In the genomic region with DNA sequence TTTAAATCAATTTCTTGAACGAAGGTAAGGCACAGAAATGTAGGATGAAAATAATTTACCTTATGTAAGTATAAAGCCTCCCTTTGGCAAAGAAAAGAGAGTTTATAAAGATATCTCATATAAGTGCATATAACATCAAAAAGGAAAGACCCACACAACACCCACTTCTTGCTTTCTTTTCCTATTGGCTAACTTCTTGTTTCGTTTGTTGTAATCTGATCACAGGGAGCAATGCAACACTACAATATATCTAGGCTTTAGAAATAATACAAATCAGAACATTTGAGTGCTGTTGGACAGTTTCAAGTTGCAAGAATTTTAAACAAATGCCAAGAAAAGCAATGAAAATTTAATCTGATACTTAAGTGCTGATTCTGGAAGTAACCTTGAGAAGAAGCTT, we compare ENCODE assay signal across 8 cellular contexts. TPM values are rescaled to one million over a fixed set of nuclear protein-coding genes. Genes with fewer than 3 reads are reported as not detected.
A peak's percentile ranks its signal among the peaks of the same experiment; 100 is the strongest.
DNase-seq lines count a peak whose midpoint lies in the region; ATAC-seq and TF ChIP-seq lines count a peak whose summit lies in the region.

No MANE protein-coding gene starts in this region.

- POLR2A ChIA-PET in naive thymus-derived CD4-positive, alpha-beta T cell (lab: Charles Lee): interaction anchor here (0.6 to 2.7 kb wide), 3 partner anchors 95 to 1770 kb away, joined by 3 to 12 read pairs (median 3); a partner anchor contains a TSS

- H3K4me1 Mint-ChIP-seq in naive thymus-derived CD4-positive, alpha-beta T cell: peaks cover 21 to 43% (median 35%) of the 10 kb centered on the region in 7 donors
- H3K4me1 Mint-ChIP-seq in stimulated activated naive B cell treated with anti-CD40 and anti-IgM and Interleukin-4, amounts not matched to agents 10 μg/mL and 1 μg/mL and 100 μg/mL, for 72 hours: peaks cover 8 to 28% of the 10 kb centered on the region in 2 donors

- no peaks in the 10 kb centered on the region for H3K9me3 ChIP-seq in colonic mucosa
- H3K9me3 ChIP-seq in naive thymus-derived CD4-positive, alpha-beta T cell (ENCODE audit: control insufficient read depth in 2 of 3, low read length in 3 of 3): no peaks in the 10 kb centered on the region

- H3K9ac ChIP-seq in colonic mucosa (ENCODE audit: low read depth in 2 of 2, low read length in 2 of 2): peak overlapping the region in 1 of 2 donors; percentile 92

- H3K4me3 Mint-ChIP-seq in naive thymus-derived CD4-positive, alpha-beta T cell: peak overlapping the region in 9 of 10 donors; percentile 26 to 100 (median 95)
- H3K4me3 Mint-ChIP-seq in stimulated activated naive B cell treated with anti-CD40 and anti-IgM and Interleukin-4, amounts not matched to agents 10 μg/mL and 1 μg/mL and 100 μg/mL, for 72 hours: no peak overlapping the region

- ATAC-seq in naive thymus-derived CD4-positive, alpha-beta T cell: no peak
- no peak for ATAC-seq in stimulated activated naive B cell treated with anti-CD40 and anti-IgM and Interleukin-4, amounts not matched to agents 10 μg/mL and 1 μg/mL and 100 μg/mL, for 72 hours (replicated peaks)

- peaks cover 11% of the 10 kb centered on the region for H3K4me1 ChIP-seq in colonic mucosa
- peaks cover 0 to 8% of the 10 kb centered on the region in 2 donors for H3K4me1 ChIP-seq in naive thymus-derived CD4-positive, alpha-beta T cell (ENCODE audit: control insufficient read depth in 2 of 2, insufficient read depth in 2 of 2, low read length in 2 of 2)

- H3K36me3 ChIP-seq in colonic mucosa: no peaks in the 10 kb centered on the region
- peaks cover 0 to 5% (median 0%) of the 10 kb centered on the region in 3 experiments for H3K36me3 ChIP-seq in naive thymus-derived CD4-positive, alpha-beta T cell (ENCODE audit: control insufficient read depth in 2 of 3, insufficient read depth in 3 of 3, low read length in 3 of 3)

- H3K27me3 ChIP-seq in colonic mucosa: no peaks in the 10 kb centered on the region
- H3K27me3 ChIP-seq in naive thymus-derived CD4-positive, alpha-beta T cell (ENCODE audit: control insufficient read depth in 2 of 2, insufficient read depth in 2 of 2, low read length in 2 of 2): no peaks in the 10 kb centered on the region

- H3K4me3 ChIP-seq in colonic mucosa: peak overlapping the region; percentile 86
- no peak overlapping the region for H3K4me3 ChIP-seq in naive thymus-derived CD4-positive, alpha-beta T cell (ENCODE audit: low read length)

- H3K9me3 Mint-ChIP-seq in naive thymus-derived CD4-positive, alpha-beta T cell: peaks cover 0 to 2% (median 0%) of the 10 kb centered on the region in 11 donors
- no peaks in the 10 kb centered on the region for H3K9me3 Mint-ChIP-seq in stimulated activated naive B cell treated with anti-CD40 and anti-IgM and Interleukin-4, amounts not matched to agents 10 μg/mL and 1 μg/mL and 100 μg/mL, for 72 hours

- H3K36me3 Mint-ChIP-seq in naive thymus-derived CD4-positive, alpha-beta T cell: peaks cover 0 to 4% (median 2%) of the 10 kb centered on the region in 5 donors
- H3K36me3 Mint-ChIP-seq in stimulated activated naive B cell treated with anti-CD40 and anti-IgM and Interleukin-4, amounts not matched to agents 10 μg/mL and 1 μg/mL and 100 μg/mL, for 72 hours: peaks cover 2 to 9% of the 10 kb centered on the region in 2 donors

- DNase-seq in NCI-H526 treated with DMSO at 0.1 percent for 48 hours (lab: John Stamatoyannopoulos, UW) (peak; percentile 11), NCI-H526 (lab: John Stamatoyannopoulos, UW) (no peak), NCI-H748 treated with DMSO at 0.1 percent for 48 hours (lab: John Stamatoyannopoulos, UW) (peak; percentile 14), colonic mucosa (no peak), LoVo (ENCODE audit: low spot score) (no peak), cortex of kidney (lab: John Stamatoyannopoulos, UW) (no peak)
- no peak for DNase-seq in naive thymus-derived CD4-positive, alpha-beta T cell
- DNase-seq in stimulated activated naive B cell treated with anti-CD40 and anti-IgM and Interleukin-4, amounts not matched to agents 10 μg/mL and 1 μg/mL and 100 μg/mL, for 72 hours: no peak

- peaks cover 0 to 20% (median 7%) of the 10 kb centered on the region in 5 donors for H3K27me3 Mint-ChIP-seq in naive thymus-derived CD4-positive, alpha-beta T cell
- no peaks in the 10 kb centered on the region for H3K27me3 Mint-ChIP-seq in stimulated activated naive B cell treated with anti-CD40 and anti-IgM and Interleukin-4, amounts not matched to agents 10 μg/mL and 1 μg/mL and 100 μg/mL, for 72 hours

- intact Hi-C loops in colonic mucosa (cut with DNase I): loop anchor here (2.0 to 5.0 kb wide), 2 partner anchors 54 to 99 kb away; no protein-coding TSS in a partner anchor
- intact Hi-C loops in naive thymus-derived CD4-positive, alpha-beta T cell (cut with micrococcal nuclease): loop anchor here (2.0 to 10.0 kb wide), 12 partner anchors 113 to 1774 kb away; a partner anchor contains a TSS

- no peak for TF ChIP-seq CTCF in colonic mucosa (IDR thresholded peaks at IDR 0.05)

- peak overlapping the region in 3 of 9 donors; percentile 64 to 90 (median 89) for H3K27ac Mint-ChIP-seq in naive thymus-derived CD4-positive, alpha-beta T cell
- no peak overlapping the region for H3K27ac Mint-ChIP-seq in stimulated activated naive B cell treated with anti-CD40 and anti-IgM and Interleukin-4, amounts not matched to agents 10 μg/mL and 1 μg/mL and 100 μg/mL, for 72 hours

- H3K27ac ChIP-seq in colonic mucosa: peak overlapping the region; percentile 98
- no peak overlapping the region for H3K27ac ChIP-seq in naive thymus-derived CD4-positive, alpha-beta T cell (ENCODE audit: low read depth, low read length)

- CTCF ChIA-PET in naive thymus-derived CD4-positive, alpha-beta T cell (lab: Charles Lee): interaction anchor here (0.7 to 1.2 kb wide), 2 partner anchors 98 to 121 kb away, joined by 3 to 4 read pairs; no protein-coding TSS in a partner anchor

RNA-seq across cellular contexts. Expression of a gene that starts 1.3 kb away (rescaled TPM):
- 10 to 100 TPM in 1 of 2 donors, 1 to 10 TPM in 1; 9.8 to 21.8 TPM for total RNA-seq in colonic mucosa
- total RNA-seq in naive thymus-derived CD4-positive, alpha-beta T cell: 1 to 10 TPM in 3 of 5 experiments, under 1 TPM in 2; 0.70 to 8.6 (median 1.1) TPM
- 1 to 10 TPM in 1 of 2 donors, under 1 TPM in 1; 0.35 to 1.1 TPM for polyA plus RNA-seq in naive thymus-derived CD4-positive, alpha-beta T cell

RNA-seq across cellular contexts. Expression of a gene that starts 1.7 kb away (rescaled TPM):
- 10 to 100 TPM; 36.4 to 62.2 TPM for total RNA-seq in colonic mucosa
- 10 to 100 TPM; 37.2 to 48.8 (median 44.2) TPM for total RNA-seq in naive thymus-derived CD4-positive, alpha-beta T cell
- 10 to 100 TPM; 23.2 to 26.9 TPM for polyA plus RNA-seq in naive thymus-derived CD4-positive, alpha-beta T cell

Comparison
In these comparisons a context has a peak if more than half of its experiments do, and no peak if none do; other contexts are left out.
1. DNase-seq: peak in NCI-H526 treated with DMSO at 0.1 percent for 48 hours (single experiment) and NCI-H748 treated with DMSO at 0.1 percent for 48 hours (single experiment); none in NCI-H526 (0 of 2), colonic mucosa (single experiment), naive thymus-derived CD4-positive, alpha-beta T cell (0 of 9), stimulated activated naive B cell treated with anti-CD40 and anti-IgM and Interleukin-4, amounts not matched to agents 10 μg/mL and 1 μg/mL and 100 μg/mL, for 72 hours (single experiment), LoVo (single experiment) and cortex of kidney (single experiment).
2. H3K4me3 Mint-ChIP-seq: peak in naive thymus-derived CD4-positive, alpha-beta T cell (9 of 10); none in stimulated activated naive B cell treated with anti-CD40 and anti-IgM and Interleukin-4, amounts not matched to agents 10 μg/mL and 1 μg/mL and 100 μg/mL, for 72 hours (0 of 2).